In genomic region chr5:100913298-100913697, GRCh38 we compare ENCODE assay signal across 1 cellular context.
A peak's percentile ranks its signal among the peaks of the same experiment; 100 is the strongest.
TF ChIP-seq lines count a peak whose summit lies in the region.

No MANE protein-coding gene starts in this region.

TF ChIP-seq in GM12878, 131 proteins besides CTCF, POLR2A, EP300 and RAD21:
- no peak for TF ChIP-seq IKZF2 (IDR thresholded peaks at IDR 0.05)
- peak; percentile 56; the same call in 1 of the 2 replicates for TF ChIP-seq BMI1 (IDR thresholded peaks at IDR 0.05; ENCODE audit: borderline replicate concordance)
